Comparison of ENCODE assay signal across 22 cellular contexts in genomic region chr3:152458023-152458724, GRCh38.
DNase-seq lines count a peak whose midpoint lies in the region; ATAC-seq, FAIRE-seq and TF ChIP-seq lines count a peak whose summit lies in the region.
"Had no signal": no experiment of that assay in that cellular context is flagged by ENCODE, and none has a peak within 500 bp of the region (broad histone marks: within the 10 kb centered on the region; RNA-seq: fewer than 3 reads in every experiment).

No MANE protein-coding gene starts in this region.

- H3K4me2 ChIP-seq in K562 (ENCODE audit: insufficient read depth, low read length): no peak overlapping the region
- H3K4me2 ChIP-seq: BLaER1 treated with 17β-estradiol and CSF1 and Interleukin-3, amounts not matched to agents 10 nM and 100 nM had no signal

- H2AFZ ChIP-seq in K562 (ENCODE audit: low read depth, low read length): no peak overlapping the region

- BruUV-seq in K562 (replicated peaks; lab: Mats Ljungman, UMichigan): no TSS peak

- H3K36me3 ChIP-seq in K562 (ENCODE audit: control insufficient read depth, insufficient read depth, low read length) (peaks cover 91% of the 10 kb centered on the region), gastrocnemius medialis (peaks cover 2 to 82% of the 10 kb centered on the region in 2 donors), endodermal cell (ENCODE audit: control insufficient read depth, insufficient read depth, low read length) (no peaks in the 10 kb centered on the region)
- H3K36me3 ChIP-seq: ovary had no signal

- H3K27me3 ChIP-seq in K562 (ENCODE audit: control insufficient read depth in 2 of 2, insufficient read depth in 2 of 2, low read length in 2 of 2) (no peaks in the 10 kb centered on the region), gastrocnemius medialis (no peaks in the 10 kb centered on the region), endodermal cell (ENCODE audit: control insufficient read depth, insufficient read depth, low read length, poor library complexity, severe bottlenecking) (no peaks in the 10 kb centered on the region)
- H3K27me3 ChIP-seq: BLaER1 treated with 17β-estradiol and CSF1 and Interleukin-3, amounts not matched to agents 10 nM and 100 nM; gastroesophageal sphincter; ovary; right lobe of liver had no signal

- H3K9me3 ChIP-seq in T-helper 17 cell (ENCODE audit: control insufficient read depth, low read length, poor library complexity, severe bottlenecking) (no peaks in the 10 kb centered on the region), K562 (replicated peaks; ENCODE audit: control insufficient read depth, insufficient read depth, low read depth, low read length) (no peaks in the 10 kb centered on the region), gastrocnemius medialis (no peaks in the 10 kb centered on the region), endodermal cell (ENCODE audit: control insufficient read depth, low read length) (no peaks in the 10 kb centered on the region)
- H3K9me3 ChIP-seq: BLaER1 treated with 17β-estradiol and CSF1 and Interleukin-3, amounts not matched to agents 10 nM and 100 nM; gastroesophageal sphincter; ovary; right lobe of liver had no signal

- H3K36me3 Mint-ChIP-seq in activated T-cell treated with anti-CD3 and anti-CD28 coated beads, Interleukin-2, amount 50 U/mL, for 24 hours (ENCODE audit: low read depth): peaks cover 81% of the 10 kb centered on the region
- H3K36me3 Mint-ChIP-seq in T-helper 17 cell (ENCODE audit: low read depth) (peaks cover 4% of the 10 kb centered on the region), endodermal cell (ENCODE audit: low read depth) (no peaks in the 10 kb centered on the region)

- TF ChIP-seq RAD21 in K562 (CRISPR knock-in tag; conservative IDR thresholded peaks at IDR 0.05 in 1 of 2, IDR thresholded peaks at IDR 0.05 in 1 of 2): no peak

- POLR2A ChIA-PET in K562 (lab: Yijun Ruan, JAX): interaction anchor here (0.9 to 1.5 kb wide), 2 partner anchors 9 to 10 kb away, joined by 3 to 4 read pairs; no protein-coding TSS in a partner anchor

- TF ChIP-seq EP300 in K562 (IDR thresholded peaks at IDR 0.05; ENCODE audit: low read length): no peak

- H3K9ac ChIP-seq in K562 (ENCODE audit: insufficient read depth in 1 of 2, low read depth in 2 of 2, low read length in 2 of 2) (no peak overlapping the region), endodermal cell (ENCODE audit: extremely low read depth, low read length, poor library complexity, severe bottlenecking) (no peak overlapping the region)
- H3K9ac ChIP-seq: BLaER1 treated with 17β-estradiol and CSF1 and Interleukin-3, amounts not matched to agents 10 nM and 100 nM had no signal

- DNase-seq in activated T-cell treated with anti-CD3 and anti-CD28 coated beads, Interleukin-2, amount 50 U/mL, for 24 hours: no peak
- DNase-seq in activated T-cell treated with anti-CD3 and anti-CD28 coated beads, Interleukin-2, amount 50 U/mL, for 1 hour: no peak
- DNase-seq in T-helper 17 cell: no peak
- DNase-seq in K562 (ENCODE audit: extremely low read depth in 1 of 4, low spot score in 3 of 4): no peak
- DNase-seq in gastrocnemius medialis: no peak
- DNase-seq in cortex of kidney (lab: John Stamatoyannopoulos, UW): no peak
- DNase-seq in endodermal cell: no peak
- no peak for DNase-seq in NCI-H1694 treated with DMSO at 0.1 percent for 48 hours (lab: John Stamatoyannopoulos, UW)
- DNase-seq: activated CD4-positive, alpha-beta T cell treated with anti-CD3 and anti-CD28 coated beads for 4 hours; activated T-cell treated with anti-CD3 and anti-CD28 coated beads, Interleukin-2, amount 50 U/mL, for 4 hours; amniotic stem cell; kidney glomerular epithelial cell; MM.1S; NCI-H1436; NCI-H2171 treated with DMSO at 0.1 percent for 48 hours; NCI-H526 treated with DMSO at 0.1 percent for 48 hours; ovary; right lobe of liver had no signal

- intact Hi-C loops in K562 (cut with micrococcal nuclease) (no loop called here), gastrocnemius medialis (cut with DNase I; ENCODE audit: low total_unique reads) (no loop called here)

- TF ChIP-seq CTCF in K562 (IDR thresholded peaks at IDR 0.05 in 2 of 3, conservative IDR thresholded peaks at IDR 0.05 in 1 of 3; ENCODE audit: insufficient read depth in 2 of 3, low read depth in 1 of 3, low read length in 3 of 3) (no peak), gastrocnemius medialis (IDR thresholded peaks at IDR 0.05 in 4 of 5, conservative IDR thresholded peaks at IDR 0.05 in 1 of 5) (no peak), endodermal cell (conservative IDR thresholded peaks at IDR 0.05) (no peak)

- no peaks in the 10 kb centered on the region for H3K9me3 Mint-ChIP-seq in activated T-cell treated with anti-CD3 and anti-CD28 coated beads, Interleukin-2, amount 50 U/mL, for 24 hours
- no peaks in the 10 kb centered on the region for H3K9me3 Mint-ChIP-seq in endodermal cell
- H3K9me3 Mint-ChIP-seq: activated T-cell treated with anti-CD3 and anti-CD28 coated beads, Interleukin-2, amount 50 U/mL, for 4 hours had no signal

- no peaks in the 10 kb centered on the region for H3K9me1 ChIP-seq in K562 (ENCODE audit: control insufficient read depth, insufficient read depth, low read length)

- peaks cover 52% of the 10 kb centered on the region for H3K4me1 Mint-ChIP-seq in activated T-cell treated with anti-CD3 and anti-CD28 coated beads, Interleukin-2, amount 50 U/mL, for 24 hours (ENCODE audit: low read depth)
- H3K4me1 Mint-ChIP-seq in T-helper 17 cell (peaks cover 15% of the 10 kb centered on the region), endodermal cell (peaks cover 5% of the 10 kb centered on the region)

- peak overlapping the region; percentile 84 for H3K27ac Mint-ChIP-seq in activated T-cell treated with anti-CD3 and anti-CD28 coated beads, Interleukin-2, amount 50 U/mL, for 24 hours
- H3K27ac Mint-ChIP-seq in T-helper 17 cell (peak overlapping the region; percentile 75), endodermal cell (no peak overlapping the region)

- H3K4me3 Mint-ChIP-seq in activated T-cell treated with anti-CD3 and anti-CD28 coated beads, Interleukin-2, amount 50 U/mL, for 24 hours: no peak overlapping the region
- H3K4me3 Mint-ChIP-seq in T-helper 17 cell (no peak overlapping the region), endodermal cell (no peak overlapping the region)
- H3K4me3 Mint-ChIP-seq: activated T-cell treated with anti-CD3 and anti-CD28 coated beads, Interleukin-2, amount 50 U/mL, for 4 hours had no signal

- no peaks in the 10 kb centered on the region for H3K27me3 Mint-ChIP-seq in activated T-cell treated with anti-CD3 and anti-CD28 coated beads, Interleukin-2, amount 50 U/mL, for 24 hours
- H3K27me3 Mint-ChIP-seq in T-helper 17 cell (no peaks in the 10 kb centered on the region), endodermal cell (ENCODE audit: insufficient read depth) (no peaks in the 10 kb centered on the region)

- CTCF ChIA-PET in K562 (lab: Yijun Ruan, JAX; ENCODE audit: low intra/inter-chr PET ratio): no interaction called here

- 77% methylated on average over 6 of the region's 6 CpGs for WGBS in K562 (ENCODE audit: insufficient coverage, low coverage, missing lambda C conversion rate)
- WGBS in endodermal cell (ENCODE audit: insufficient coverage in 1 of 2, insufficient read length in 1 of 2), 2 experiments: 89 to 90% methylated on average over 4 to 6 of the region's 6 CpGs

- FAIRE-seq in K562 (lab: Jason Lieb, UNC): no peak
- FAIRE-seq: GM18507, TTC549 had no signal

- ATAC-seq in T-helper 17 cell (no peak), K562 (peak; percentile 61), gastrocnemius medialis (no peak)
- ATAC-seq: activated T-cell treated with anti-CD3 and anti-CD28 coated beads, Interleukin-2, amount 50 U/mL, for 4 hours; gastroesophageal sphincter; right lobe of liver had no signal

- H3K27ac ChIP-seq in K562 (ENCODE audit: extremely low read depth, low read depth, low read length) (no peak overlapping the region), gastrocnemius medialis (peak overlapping the region in 3 of 4 donors; percentile 2 to 11 (median 3)), endodermal cell (ENCODE audit: low read depth, low read length) (no peak overlapping the region)
- H3K27ac ChIP-seq: BLaER1 treated with 17β-estradiol and CSF1 and Interleukin-3, amounts not matched to agents 10 nM and 100 nM; gastroesophageal sphincter; ovary; right lobe of liver had no signal

- no peaks in the 10 kb centered on the region for H3K4me1 ChIP-seq in K562 (replicated peaks in 1 of 2; ENCODE audit: control insufficient read depth in 2 of 2, insufficient read depth in 2 of 2, low read length in 2 of 2)
- peaks cover 10 to 16% of the 10 kb centered on the region in 2 donors for H3K4me1 ChIP-seq in gastrocnemius medialis
- peaks cover 7% of the 10 kb centered on the region for H3K4me1 ChIP-seq in endodermal cell (ENCODE audit: control insufficient read depth, insufficient read depth, low read length)
- H3K4me1 ChIP-seq: right lobe of liver had no signal

- H3K4me3 ChIP-seq in K562 (no peak overlapping the region), gastrocnemius medialis (no peak overlapping the region), endodermal cell (ENCODE audit: low read length) (no peak overlapping the region)
- H3K4me3 ChIP-seq: BLaER1 treated with 17β-estradiol and CSF1 and Interleukin-3, amounts not matched to agents 10 nM and 100 nM; gastroesophageal sphincter; ovary; right lobe of liver had no signal

- TF ChIP-seq POLR2A in K562 (conservative IDR thresholded peaks at IDR 0.05): no peak
- TF ChIP-seq POLR2A in gastrocnemius medialis (IDR thresholded peaks at IDR 0.05): no peak

- peaks cover 8% of the 10 kb centered on the region; the same call in 1 of the 3 replicates for H3K79me2 ChIP-seq in K562 (ENCODE audit: control insufficient read depth, insufficient read depth, low read length)

- no peaks in the 10 kb centered on the region for H4K20me1 ChIP-seq in K562 (replicated peaks; ENCODE audit: control insufficient read depth, insufficient read depth, low read length)

- in situ Hi-C loops in K562 (cut with MboI) (no loop called here), gastrocnemius medialis (cut with MboI; ENCODE audit: low sequenced_read_pairs in 4 of 4) (loop anchor here in 3 of 4 donors (25.0 kb wide), 3 partner anchors 271 to 396 kb away; no protein-coding TSS in a partner anchor)

TF ChIP-seq in K562, 482 proteins besides CTCF, POLR2A, EP300 and RAD21:
- TF ChIP-seq ZNF316 (IDR thresholded peaks at IDR 0.05) (0 out of 2 replicates have a peak, but pooled peaks have one; percentile 3), JUN (IDR thresholded peaks at IDR 0.05; ENCODE audit: borderline replicate concordance, low read depth, low read length) (no peak), JUN (CRISPR knock-in tag; IDR thresholded peaks at IDR 0.05; ENCODE audit: borderline replicate concordance) (no peak)
TF ChIP-seq in K562: peak in this region for 1.

Comparison
In these comparisons a context has a peak if more than half of its experiments do, and no peak if none do; other contexts are left out.
1. H3K27ac ChIP-seq: peak in gastrocnemius medialis (3 of 4); none in K562 (single experiment) and endodermal cell (single experiment).